In genomic region chr7:16851829-16852228, GRCh38 we compare ENCODE assay signal across 21 cellular contexts. TPM values are rescaled to one million over a fixed set of nuclear protein-coding genes. Genes with fewer than 3 reads are reported as not detected.
A peak's percentile ranks its signal among the peaks of the same experiment; 100 is the strongest.
DNase-seq lines count a peak whose midpoint lies in the region; ATAC-seq and TF ChIP-seq lines count a peak whose summit lies in the region.
"Had no signal": no experiment of that assay in that cellular context is flagged by ENCODE, and none has a peak within 500 bp of the region (broad histone marks: within the 10 kb centered on the region; RNA-seq: fewer than 3 reads in every experiment).

No MANE protein-coding gene starts in this region.

- POLR2A ChIA-PET in Panc1 (lab: Charles Lee), result no interaction called here

- WGBS in heart right ventricle, 2 donors, result 45 to 46% methylated on average over 2 of the region's 2 CpGs

- peaks cover 0 to 6% (median 0%) of the 10 kb centered on the region in 7 donors for H3K27me3 ChIP-seq in heart right ventricle
- no peaks in the 10 kb centered on the region for H3K27me3 ChIP-seq in Panc1 (ENCODE audit: control insufficient read depth, insufficient read depth, low read length)

- DNase-seq in left ventricle myocardium superior, result no peak
- no peak for DNase-seq in heart right ventricle
- no peak for DNase-seq in Panc1 (ENCODE audit: low read depth, low spot score)
- DNase-seq in left colon, result peak in 1 of 2 donors; percentile 44
- no peak for DNase-seq in foreskin melanocyte
- no peak for DNase-seq in activated CD4-positive, alpha-beta T cell treated with anti-CD3 and anti-CD28 coated beads for 48 hours
- DNase-seq in DMS53 treated with DMSO at 0.1 percent for 48 hours (lab: John Stamatoyannopoulos, UW; ENCODE audit: unreplicated experiment), result no peak
- DNase-seq: activated CD4-positive, alpha-beta memory T cell treated with anti-CD3 and anti-CD28 coated beads for 36 hours; amniotic stem cell; natural killer cell; NCI-H1694 treated with DMSO at 0.1 percent for 48 hours; NCI-H510A; stimulated activated CD4-positive, alpha-beta T cell treated with anti-CD3 and anti-CD28 coated beads, Interleukin-2, amount 100 ng/mL, for 24 hours; stimulated activated CD8-positive, alpha-beta memory T cell treated with anti-CD3 and anti-CD28 coated beads, Interleukin-4, amount 100 ng/mL, for 48 hours; trophoblast cell had no signal

- H3K4me3 ChIP-seq in heart right ventricle (no peak overlapping the region), Panc1 (ENCODE audit: low read depth in 2 of 2, low read length in 2 of 2) (no peak overlapping the region)

- H3K36me3 ChIP-seq in heart right ventricle (no peaks in the 10 kb centered on the region), Panc1 (ENCODE audit: control insufficient read depth, insufficient read depth, low read length) (no peaks in the 10 kb centered on the region)

- H3K4me1 ChIP-seq in heart right ventricle, result no peaks in the 10 kb centered on the region
- H3K4me1 ChIP-seq in Panc1 (ENCODE audit: control insufficient read depth, insufficient read depth, low read length), result peaks cover 14% of the 10 kb centered on the region

- TF ChIP-seq CTCF in heart right ventricle (IDR thresholded peaks at IDR 0.05) (no peak), Panc1 (IDR thresholded peaks at IDR 0.05) (no peak)

- ATAC-seq in left ventricle myocardium superior (peak; percentile 35), heart right ventricle (no peak), Panc1 (no peak), left colon (peak; percentile 45), HG02981 (IDR thresholded peaks at IDR 0.05; ENCODE audit: unreplicated experiment) (no peak)
- ATAC-seq: Right ventricle myocardium inferior had no signal

- H3K9me3 ChIP-seq in heart right ventricle (no peaks in the 10 kb centered on the region), Panc1 (ENCODE audit: control insufficient read depth, insufficient read depth, low read depth, low read length) (no peaks in the 10 kb centered on the region)

- in situ Hi-C loops in Panc1 (cut with HindIII; ENCODE audit: low pct_unique_long_range_greater_than_20kb, low sequenced_read_pairs), result no loop called here

- BruUV-seq in Panc1 (replicated peaks; lab: Mats Ljungman, UMichigan), result no TSS peak

- CTCF ChIA-PET in Panc1 (lab: Charles Lee), result no interaction called here

- H3K27ac ChIP-seq in heart right ventricle, result no peak overlapping the region
- H3K27ac ChIP-seq in Panc1 (ENCODE audit: low read length), result peak overlapping the region; percentile 51; the same call in 1 of the 2 replicates

- intact Hi-C loops in left ventricle myocardium superior (cut with micrococcal nuclease) (no loop called here), heart right ventricle (cut with DNase I) (no loop called here), Panc1 (cut with micrococcal nuclease; ENCODE audit: unreplicated experiment) (no loop called here), left colon (cut with DNase I, micrococcal nuclease) (no loop called here)

RNA-seq across cellular contexts. Expression of gene AGR3, which starts 30.0 kb away (rescaled TPM):
- total RNA-seq in left ventricle myocardium superior (not detected), heart right ventricle (not detected), Panc1 (2021; ENCODE audit: unreplicated experiment) (not detected), left colon (100 to 1,000 TPM; 123 to 188 TPM)
- polyA plus RNA-seq in heart right ventricle, result not detected
- polyA plus RNA-seq in Panc1 (2012; ENCODE audit: insufficient read length), result not detected
- total RNA-seq: activated CD4-positive, alpha-beta memory T cell treated with anti-CD3 and anti-CD28 coated beads for 36 hours; activated T-helper 1 cell treated with anti-CD3 and anti-CD28 coated beads, Interleukin-12 subunit alpha, Interleukin-12 subunit beta, Interleukin-2, Interleukin-4 antibody, amounts not matched to agents 30 ng/mL and 10 ng/mL and 1 ng/mL, durations not matched to agents 14 hours and 24 hours and 36 hours; chondrocyte; esophagus mucosa; H1; natural killer cell; Right ventricle myocardium inferior had no signal
- polyA plus RNA-seq: H1 had no signal

RNA-seq across cellular contexts. Expression of gene AGR2, which starts 47.0 kb away (rescaled TPM):
- total RNA-seq in left ventricle myocardium superior (not detected), heart right ventricle (not detected), Panc1 (2021; ENCODE audit: unreplicated experiment) (147 TPM), left colon (1,000 to 10,000 TPM in 1 of 2 donors, 100 to 1,000 TPM in 1; 725 to 1,046 TPM)
- polyA plus RNA-seq in heart right ventricle, result not detected
- polyA plus RNA-seq in Panc1 (2012; ENCODE audit: insufficient read length), result 128 TPM
- total RNA-seq: activated CD4-positive, alpha-beta memory T cell treated with anti-CD3 and anti-CD28 coated beads for 36 hours; activated T-helper 1 cell treated with anti-CD3 and anti-CD28 coated beads, Interleukin-12 subunit alpha, Interleukin-12 subunit beta, Interleukin-2, Interleukin-4 antibody, amounts not matched to agents 30 ng/mL and 10 ng/mL and 1 ng/mL, durations not matched to agents 14 hours and 24 hours and 36 hours; chondrocyte; H1; natural killer cell; Right ventricle myocardium inferior had no signal
- polyA plus RNA-seq: H1 had no signal

Comparison
In these comparisons a context has a peak if more than half of its experiments do, and no peak if none do; other contexts are left out.
1. ATAC-seq: peak in left ventricle myocardium superior (single experiment) and left colon (single experiment); none in heart right ventricle (0 of 8), Panc1 (single experiment) and HG02981 (single experiment).
2. RNA of gene AGR3, which starts 30.0 kb away (total RNA-seq): 123 to 188 TPM in left colon; not detected in Panc1 (single experiment), not detected in left ventricle myocardium superior (single experiment) and not detected in heart right ventricle; every median in the first group is over 100 times any median in the second.
3. RNA of gene AGR2, which starts 47.0 kb away (total RNA-seq): 725 to 1,046 TPM in left colon and 147 TPM in Panc1 (single experiment); not detected in left ventricle myocardium superior (single experiment) and not detected in heart right ventricle; every median in the first group is over 100 times any median in the second.